In genomic region chr15:67520276-67520975, GRCh38 we compare ENCODE assay signal across 8 cellular contexts. TPM values are rescaled to one million over a fixed set of nuclear protein-coding genes. Genes with fewer than 3 reads are reported as not detected.
DNase-seq lines count a peak whose midpoint lies in the region; ATAC-seq, FAIRE-seq and TF ChIP-seq lines count a peak whose summit lies in the region.

No MANE protein-coding gene starts in this region.

- intact Hi-C loops in activated naive CD4-positive, alpha-beta T cell treated with anti-CD3 and anti-CD28 coated beads for 36 hours (cut with micrococcal nuclease), result loop anchor here (2.0 to 5.0 kb wide), 3 partner anchors 242 to 708 kb away; partner anchors contain the start of gene CLN6
- intact Hi-C loops in pancreas (cut with DNase I), result no loop called here

- H3K4me3 Mint-ChIP-seq in activated naive CD4-positive, alpha-beta T cell treated with anti-CD3 and anti-CD28 coated beads for 36 hours, result peak overlapping the region; percentile 87

- TF ChIP-seq CTCF in pancreas (IDR thresholded peaks at IDR 0.05), result no peak

- H3K4me1 Mint-ChIP-seq in activated naive CD4-positive, alpha-beta T cell treated with anti-CD3 and anti-CD28 coated beads for 36 hours (ENCODE audit: low read depth), result peaks cover 21% of the 10 kb centered on the region

- H3K9me3 Mint-ChIP-seq in activated naive CD4-positive, alpha-beta T cell treated with anti-CD3 and anti-CD28 coated beads for 36 hours, result no peaks in the 10 kb centered on the region

- H3K36me3 ChIP-seq in SJCRH30, result no peaks in the 10 kb centered on the region
- no peaks in the 10 kb centered on the region for H3K36me3 ChIP-seq in pancreas

- no peak for FAIRE-seq in pancreas (lab: Jason Lieb, UNC)

- no peak for DNase-seq in activated naive CD4-positive, alpha-beta T cell treated with anti-CD3 and anti-CD28 coated beads for 36 hours
- no peak for DNase-seq in activated naive CD4-positive, alpha-beta T cell treated with Interleukin-2 at 50 U/mL for 16 hours
- DNase-seq in SJCRH30 (peak in 1 of 2 experiments; percentile 4), fibroblast of gingiva (ENCODE audit: low read depth) (peak; percentile 42), pancreas (no peak), ecto neural progenitor cell (ENCODE audit: low spot score) (no peak)

- H3K9me3 ChIP-seq in SJCRH30 (replicated peaks) (no peaks in the 10 kb centered on the region), pancreas (no peaks in the 10 kb centered on the region)

- peak overlapping the region; percentile 72 for H3K4me3 ChIP-seq in SJCRH30
- H3K4me3 ChIP-seq in pancreas, result peak overlapping the region; percentile 43 to 97 (median 70)

- no peaks in the 10 kb centered on the region for H3K27me3 Mint-ChIP-seq in activated naive CD4-positive, alpha-beta T cell treated with anti-CD3 and anti-CD28 coated beads for 36 hours (ENCODE audit: low read depth)

- H3K4me1 ChIP-seq in SJCRH30 (no peaks in the 10 kb centered on the region; the same call in 1 of the 2 replicates), pancreas (peaks cover 0 to 22% (median 20%) of the 10 kb centered on the region in 3 donors)

- peak; percentile 13 to 21 (median 16) for ATAC-seq in pancreas
- no peak for ATAC-seq in HG03108 (IDR thresholded peaks at IDR 0.05; ENCODE audit: unreplicated experiment)
- ATAC-seq in GM18861 (IDR thresholded peaks at IDR 0.05; ENCODE audit: unreplicated experiment), result no peak

- CTCF ChIA-PET in activated naive CD4-positive, alpha-beta T cell treated with anti-CD3 and anti-CD28 coated beads for 36 hours (lab: Charles Lee), result interaction anchor here (0.7 to 1.9 kb wide), 2 partner anchors 316 to 574 kb away, joined by 3 to 4 read pairs; no protein-coding TSS in a partner anchor

- H3K36me3 Mint-ChIP-seq in activated naive CD4-positive, alpha-beta T cell treated with anti-CD3 and anti-CD28 coated beads for 36 hours (ENCODE audit: low read depth), result peaks cover 2% of the 10 kb centered on the region

- H3K27ac ChIP-seq in SJCRH30 (no peak overlapping the region), pancreas (peak overlapping the region; percentile 93 to 98 (median 98))

- H3K27me3 ChIP-seq in SJCRH30 (no peaks in the 10 kb centered on the region), pancreas (no peaks in the 10 kb centered on the region)

- 7 to 17% methylated on average over 22 of the region's 22 CpGs for WGBS in pancreas, 2 donors

- peak overlapping the region; percentile 88 for H3K27ac Mint-ChIP-seq in activated naive CD4-positive, alpha-beta T cell treated with anti-CD3 and anti-CD28 coated beads for 36 hours

RNA-seq across cellular contexts. Expression of gene C15orf61, which starts 0.5 kb away (rescaled TPM):
- 1 to 10 TPM; 6.2 to 7.2 TPM for total RNA-seq in activated naive CD4-positive, alpha-beta T cell treated with anti-CD3 and anti-CD28 coated beads for 36 hours
- total RNA-seq in SJCRH30 (2014; rRNA removed; shearing (Covaris generic)), result 5.2 and 6.6 TPM in 2 replicates
- 1 to 10 TPM; 2.6 to 5.2 (median 3.3) TPM for total RNA-seq in pancreas
- 1 to 10 TPM; 1.7 to 2.8 TPM for polyA plus RNA-seq in pancreas

RNA-seq across cellular contexts. Expression of gene MAP2K5, which starts 22.1 kb away (rescaled TPM):
- 10 to 100 TPM; 15.4 to 20.6 TPM for total RNA-seq in activated naive CD4-positive, alpha-beta T cell treated with anti-CD3 and anti-CD28 coated beads for 36 hours
- 11.7 and 13.9 TPM in 2 replicates for total RNA-seq in SJCRH30 (2014; rRNA removed; shearing (Covaris generic))
- 10 to 100 TPM in 4 of 6 donors, 1 to 10 TPM in 2; 9.3 to 14.8 (median 10.4) TPM for total RNA-seq in pancreas
- 1 to 10 TPM; 5.5 to 8.8 TPM for polyA plus RNA-seq in pancreas

Comparison
In these comparisons a context has a peak if more than half of its experiments do, and no peak if none do; other contexts are left out.
1. ATAC-seq: peak in pancreas (4 of 4); none in HG03108 (single experiment) and GM18861 (single experiment).